In genomic region chr17:50151937-50152547, GRCh38 we compare ENCODE assay signal across 8 cellular contexts. TPM values are rescaled to one million over a fixed set of nuclear protein-coding genes. Genes with fewer than 3 reads are reported as not detected.
DNase-seq lines count a peak whose midpoint lies in the region; ATAC-seq and TF ChIP-seq lines count a peak whose summit lies in the region.

No MANE protein-coding gene starts in this region.

- peaks cover 34% of the 10 kb centered on the region for H3K4me1 Mint-ChIP-seq in activated CD8-positive, alpha-beta T cell treated with anti-CD3 and anti-CD28 coated beads for 36 hours (ENCODE audit: low read depth)

- H3K4me3 Mint-ChIP-seq in activated CD8-positive, alpha-beta T cell treated with anti-CD3 and anti-CD28 coated beads for 36 hours = peak overlapping the region; percentile 82

- H3K9me3 ChIP-seq in DOHH2 (ENCODE audit: control insufficient read depth, insufficient read depth, low read length) (no peaks in the 10 kb centered on the region), subcutaneous abdominal adipose tissue (ENCODE audit: control insufficient read depth in 5 of 5, low read length in 5 of 5) (no peaks in the 10 kb centered on the region)

- H3K9me3 Mint-ChIP-seq in activated CD8-positive, alpha-beta T cell treated with anti-CD3 and anti-CD28 coated beads for 36 hours = no peaks in the 10 kb centered on the region

- H3K4me1 ChIP-seq in DOHH2 (ENCODE audit: control insufficient read depth, low read length) (peaks cover 45% of the 10 kb centered on the region), subcutaneous abdominal adipose tissue (ENCODE audit: control insufficient read depth in 5 of 5, insufficient read depth in 5 of 5, low read length in 5 of 5) (peaks cover 21 to 80% (median 67%) of the 10 kb centered on the region in 5 donors)

- H3K27ac Mint-ChIP-seq in activated CD8-positive, alpha-beta T cell treated with anti-CD3 and anti-CD28 coated beads for 36 hours = peak overlapping the region; percentile 96

- H3K27me3 Mint-ChIP-seq in activated CD8-positive, alpha-beta T cell treated with anti-CD3 and anti-CD28 coated beads for 36 hours = no peaks in the 10 kb centered on the region

- no peaks in the 10 kb centered on the region for H3K27me3 ChIP-seq in DOHH2 (ENCODE audit: control insufficient read depth, low read length)
- H3K27me3 ChIP-seq in subcutaneous abdominal adipose tissue (ENCODE audit: control insufficient read depth in 5 of 5, insufficient read depth in 4 of 5, low read length in 5 of 5) = no peaks in the 10 kb centered on the region

- H3K79me2 ChIP-seq in DOHH2 (ENCODE audit: control insufficient read depth, low read length) = peaks cover 41% of the 10 kb centered on the region

- H4K20me1 ChIP-seq in DOHH2 (ENCODE audit: control insufficient read depth, insufficient read depth, low read depth, low read length) = no peaks in the 10 kb centered on the region

- peak; percentile 91 to 95 for DNase-seq in NCI-H524 (lab: John Stamatoyannopoulos, UW)
- peak; percentile 75 for DNase-seq in activated CD8-positive, alpha-beta T cell treated with anti-CD3 and anti-CD28 coated beads for 36 hours
- no peak for DNase-seq in epithelial cell of proximal tubule (ENCODE audit: low read depth)
- DNase-seq in midbrain (lab: John Stamatoyannopoulos, UW) = peak; percentile 86

- no peaks in the 10 kb centered on the region for H3K9me2 ChIP-seq in DOHH2 (replicated peaks; ENCODE audit: control insufficient read depth, low read length)

- H3K27ac ChIP-seq in DOHH2 (ENCODE audit: low read depth, low read length) (peak overlapping the region; percentile 96), subcutaneous abdominal adipose tissue (ENCODE audit: low read depth, low read length) (peak overlapping the region; percentile 65)

- intact Hi-C loops in activated CD8-positive, alpha-beta T cell treated with anti-CD3 and anti-CD28 coated beads for 36 hours (cut with micrococcal nuclease) = no loop called here

- H3K4me3 ChIP-seq in DOHH2 (ENCODE audit: low read length) (peak overlapping the region; percentile 90), epithelial cell of proximal tubule (ENCODE audit: low read depth, low read length) (peak overlapping the region; percentile 82), subcutaneous abdominal adipose tissue (ENCODE audit: low read depth in 1 of 5, low read length in 5 of 5) (peak overlapping the region; percentile 54 to 82 (median 79))

- CTCF ChIA-PET in activated CD8-positive, alpha-beta T cell treated with anti-CD3 and anti-CD28 coated beads for 36 hours (lab: Charles Lee) = interaction anchor here (1.0 to 9.6 kb wide), 11 partner anchors 9 to 65 kb away, joined by 3 to 102 read pairs (median 6); partner anchors contain the start of genes PDK2 and SAMD14

- peaks cover 14% of the 10 kb centered on the region for H3K36me3 Mint-ChIP-seq in activated CD8-positive, alpha-beta T cell treated with anti-CD3 and anti-CD28 coated beads for 36 hours (ENCODE audit: low read depth)

- POLR2A ChIA-PET in activated CD8-positive, alpha-beta T cell treated with anti-CD3 and anti-CD28 coated beads for 36 hours (lab: Charles Lee) = interaction anchor here (0.6 to 7.0 kb wide), 11 partner anchors 9 to 269 kb away, joined by 3 to 64 read pairs (median 4); partner anchors contain the start of gene SGCA

- peaks cover 12% of the 10 kb centered on the region for H3F3A ChIP-seq in DOHH2 (ENCODE audit: control insufficient read depth, insufficient read depth)

- peak overlapping the region; percentile 99 for H3K4me2 ChIP-seq in DOHH2 (ENCODE audit: low read length)

- TF ChIP-seq CTCF in DOHH2 (IDR thresholded peaks at IDR 0.05; ENCODE audit: low read depth, low read length, poor library complexity, severe bottlenecking) (no peak), epithelial cell of proximal tubule (conservative IDR thresholded peaks at IDR 0.05; ENCODE audit: low read depth, low read length) (no peak)
- no peak for TF ChIP-seq CTCF in activated CD8-positive, alpha-beta T cell treated with anti-CD3 and anti-CD28 coated beads for 36 hours (IDR thresholded peaks at IDR 0.05)

- peak; percentile 26 for ATAC-seq in HG03196 (IDR thresholded peaks at IDR 0.05; ENCODE audit: unreplicated experiment)
- ATAC-seq in activated CD8-positive, alpha-beta T cell treated with anti-CD3 and anti-CD28 coated beads for 36 hours = peak; percentile 7
- no peak for ATAC-seq in HG02852 (IDR thresholded peaks at IDR 0.05; ENCODE audit: unreplicated experiment)

- peak overlapping the region in 4 of 5 donors; percentile 10 to 62 (median 42) for H3K9ac ChIP-seq in subcutaneous abdominal adipose tissue (ENCODE audit: low read length in 5 of 5)

- H3K36me3 ChIP-seq in DOHH2 (ENCODE audit: control insufficient read depth, low read length) = peaks cover 23% of the 10 kb centered on the region
- H3K36me3 ChIP-seq in subcutaneous abdominal adipose tissue (ENCODE audit: control insufficient read depth in 5 of 5, insufficient read depth in 5 of 5, low read length in 5 of 5) = no peaks in the 10 kb centered on the region

RNA-seq across cellular contexts. Expression of gene PPP1R9B, which starts 1.6 kb away (rescaled TPM):
- 10 to 100 TPM; 52.4 to 56.4 TPM for total RNA-seq in activated CD8-positive, alpha-beta T cell treated with anti-CD3 and anti-CD28 coated beads for 36 hours
- total RNA-seq in epithelial cell of proximal tubule = 32.9 and 33.8 TPM in 2 replicates

RNA-seq across cellular contexts. Expression of gene SGCA, which starts 13.8 kb away (rescaled TPM):
- total RNA-seq in activated CD8-positive, alpha-beta T cell treated with anti-CD3 and anti-CD28 coated beads for 36 hours = under 1 TPM in 1 of 2 experiments, not detected in 1; 0.34 TPM
- total RNA-seq in epithelial cell of proximal tubule = 0.69 TPM in 1 of 2 replicates, not detected in the other

RNA-seq across cellular contexts. Expression of gene SAMD14, which starts 22.1 kb away (rescaled TPM):
- 1 to 10 TPM in 1 of 2 experiments, under 1 TPM in 1; 0.47 to 1.3 TPM for total RNA-seq in activated CD8-positive, alpha-beta T cell treated with anti-CD3 and anti-CD28 coated beads for 36 hours
- total RNA-seq in epithelial cell of proximal tubule = 2.9 and 11.5 TPM in 2 replicates

RNA-seq across cellular contexts. Expression of gene COL1A1, which starts 49.4 kb away (rescaled TPM):
- total RNA-seq in activated CD8-positive, alpha-beta T cell treated with anti-CD3 and anti-CD28 coated beads for 36 hours = 1 to 10 TPM in 1 of 2 experiments, under 1 TPM in 1; 0.92 to 1.0 TPM
- 13.9 and 105 TPM in 2 replicates for total RNA-seq in epithelial cell of proximal tubule

RNA-seq across cellular contexts. Expression of gene PDK2, which starts 56.9 kb away (rescaled TPM):
- total RNA-seq in activated CD8-positive, alpha-beta T cell treated with anti-CD3 and anti-CD28 coated beads for 36 hours = 1 to 10 TPM; 6.0 to 7.7 TPM
- 6.1 and 17.5 TPM in 2 replicates for total RNA-seq in epithelial cell of proximal tubule
